Comparison of ENCODE assay signal across 11 cellular contexts in genomic region chr1:109926662-109927300, GRCh38. TPM values are rescaled to one million over a fixed set of nuclear protein-coding genes. Genes with fewer than 3 reads are reported as not detected.
A peak's percentile ranks its signal among the peaks of the same experiment; 100 is the strongest.
DNase-seq lines count a peak whose midpoint lies in the region; ATAC-seq and TF ChIP-seq lines count a peak whose summit lies in the region.
"Had no signal": no experiment of that assay in that cellular context is flagged by ENCODE, and none has a peak within 500 bp of the region (broad histone marks: within the 10 kb centered on the region; RNA-seq: fewer than 3 reads in every experiment).

No MANE protein-coding gene starts in this region.

- H2AFZ ChIP-seq in IMR-90 (replicated peaks; ENCODE audit: low read length, poor library complexity), result no peak overlapping the region

- H3K4me2 ChIP-seq in IMR-90 (ENCODE audit: low read depth, low read length), result no peak overlapping the region

- H3K36me3 ChIP-seq in IMR-90 (ENCODE audit: control insufficient read depth, insufficient read depth, low read length), result peaks cover 79% of the 10 kb centered on the region
- peaks cover 0 to 3% of the 10 kb centered on the region in 2 donors for H3K36me3 ChIP-seq in body of pancreas (replicated peaks in 1 of 2; ENCODE audit: insufficient read depth in 1 of 2, low read depth in 2 of 2)
- peaks cover 45% of the 10 kb centered on the region for H3K36me3 ChIP-seq in thoracic aorta

- H2BK5ac ChIP-seq in IMR-90 (ENCODE audit: low read depth, low read length, poor library complexity, severe bottlenecking), result no peak overlapping the region

- no peak overlapping the region for H3K56ac ChIP-seq in IMR-90 (ENCODE audit: extremely low read depth, insufficient read depth, low read length)

- dilution Hi-C loops in IMR-90 (cut with HindIII; ENCODE audit: low sequenced_read_pairs, unreplicated experiment), result no loop called here

- TF ChIP-seq CTCF in IMR-90 (conservative IDR thresholded peaks at IDR 0.05; ENCODE audit: low read depth, low read length) (no peak), body of pancreas (IDR thresholded peaks at IDR 0.05) (no peak), thoracic aorta (IDR thresholded peaks at IDR 0.05) (no peak), GM10248 (IDR thresholded peaks at IDR 0.05; ENCODE audit: control extremely low read depth, extremely low read depth, low read depth, missing control alignments) (no peak), endothelial cell (IDR thresholded peaks at IDR 0.05; ENCODE audit: unreplicated experiment) (no peak)

- H2AK9ac ChIP-seq in IMR-90 (replicated peaks; ENCODE audit: low read depth, low read length, poor library complexity), result no peak overlapping the region

- peaks cover 4 to 63% of the 10 kb centered on the region in 2 experiments; a peak in 3 of 4 replicates for H3K79me1 ChIP-seq in IMR-90 (ENCODE audit: low read depth in 1 of 2, low read length in 2 of 2)

- in situ Hi-C loops in IMR-90 (cut with MboI; ENCODE audit: low sequenced_read_pairs), result no loop called here

- no peak overlapping the region for H2BK20ac ChIP-seq in IMR-90 (ENCODE audit: low read depth, low read length)

- no peak overlapping the region for H3K4me3 Mint-ChIP-seq in endothelial cell (ENCODE audit: unreplicated experiment)
- H3K4me3 Mint-ChIP-seq: activated T-cell treated with anti-CD3 and anti-CD28 coated beads, Interleukin-2, amount 50 U/mL, for 24 hours had no signal

- peaks cover 13% of the 10 kb centered on the region for H3K27me3 Mint-ChIP-seq in endothelial cell (ENCODE audit: unreplicated experiment)
- H3K27me3 Mint-ChIP-seq: activated T-cell treated with anti-CD3 and anti-CD28 coated beads, Interleukin-2, amount 50 U/mL, for 24 hours had no signal

- no peak overlapping the region for H4K5ac ChIP-seq in IMR-90 (ENCODE audit: low read depth, low read length)

- peaks cover 4% of the 10 kb centered on the region for H3K9me3 Mint-ChIP-seq in endothelial cell (ENCODE audit: unreplicated experiment)
- H3K9me3 Mint-ChIP-seq: activated T-cell treated with anti-CD3 and anti-CD28 coated beads, Interleukin-2, amount 50 U/mL, for 24 hours had no signal

- H3K4me1 ChIP-seq in IMR-90 (ENCODE audit: control insufficient read depth, insufficient read depth, low read length), result peaks cover 16% of the 10 kb centered on the region
- peaks cover 46% of the 10 kb centered on the region for H3K4me1 ChIP-seq in body of pancreas
- peaks cover 28 to 53% of the 10 kb centered on the region in 2 donors for H3K4me1 ChIP-seq in thoracic aorta (ENCODE audit: control insufficient read depth in 1 of 2, low read depth in 2 of 2)

- no peak overlapping the region for H3K9ac ChIP-seq in IMR-90 (ENCODE audit: low read depth, low read length)

- CTCF ChIA-PET in IMR-90 (lab: Yijun Ruan, JAX), result no interaction called here
- CTCF ChIA-PET in GM10248 (lab: Yijun Ruan, JAX), result interaction anchor here (1.2 kb wide), 1 partner anchor 12 kb away, joined by 3 read pairs; no protein-coding TSS in a partner anchor

- no peak overlapping the region for H3K23ac ChIP-seq in IMR-90 (ENCODE audit: low read depth, low read length)

- H3K18ac ChIP-seq in IMR-90 (ENCODE audit: low read depth, low read length), result no peak overlapping the region

- no peak overlapping the region for H3K27ac Mint-ChIP-seq in endothelial cell (ENCODE audit: unreplicated experiment)
- H3K27ac Mint-ChIP-seq: activated T-cell treated with anti-CD3 and anti-CD28 coated beads, Interleukin-2, amount 50 U/mL, for 24 hours had no signal

- no peak overlapping the region for H2AK5ac ChIP-seq in IMR-90 (ENCODE audit: low read depth, low read length)

- H4K91ac ChIP-seq in IMR-90 (ENCODE audit: insufficient read depth, low read depth, low read length), result no peak overlapping the region

- H3K4me1 Mint-ChIP-seq in endothelial cell (ENCODE audit: unreplicated experiment), result peaks cover 37% of the 10 kb centered on the region

- TF ChIP-seq POLR2A in IMR-90 (IDR thresholded peaks at IDR 0.05; ENCODE audit: low read depth, low read length), result no peak
- no peak for TF ChIP-seq POLR2A in body of pancreas (IDR thresholded peaks at IDR 0.05)

- H3K4ac ChIP-seq in IMR-90 (ENCODE audit: low read depth, low read length), result no peak overlapping the region

- H3K9me3 ChIP-seq in IMR-90 (ENCODE audit: control insufficient read depth, insufficient read depth, low read length), result no peaks in the 10 kb centered on the region
- no peaks in the 10 kb centered on the region for H3K9me3 ChIP-seq in body of pancreas
- no peaks in the 10 kb centered on the region for H3K9me3 ChIP-seq in thoracic aorta

- 84% methylated on average over 2 of the region's 2 CpGs; no CpG with 5 or more reads in 1 of the 2 experiments for WGBS in IMR-90 (ENCODE audit: extremely low coverage in 2 of 2, insufficient read length in 1 of 2), 2 experiments
- WGBS in body of pancreas, 2 donors, result 92 to 100% methylated on average over 1 to 2 of the region's 2 CpGs

- ATAC-seq in IMR-90 (ENCODE audit: low read depth) (peak; percentile 18; the same call in 1 of the 2 replicates), body of pancreas (no peak), left lobe of liver (no peak), thoracic aorta (ENCODE audit: insufficient number of reproducible peaks, low FRiP score, low read depth) (no peak)

- H3K14ac ChIP-seq in IMR-90 (replicated peaks; ENCODE audit: low read depth, low read length), result no peak overlapping the region

- peak; percentile 91 for DNase-seq in IMR-90
- DNase-seq in body of pancreas, result no peak
- peak; percentile 39 for DNase-seq in left lobe of liver (ENCODE audit: low spot score)
- no peak for DNase-seq in thoracic aorta (ENCODE audit: low spot score)
- no peak for DNase-seq in T1000 (lab: John Stamatoyannopoulos, UW)
- DNase-seq in GM10248 (ENCODE audit: extremely low spot score), result no peak
- DNase-seq in endothelial cell (ENCODE audit: low spot score), result no peak
- DNase-seq: activated T-cell treated with anti-CD3 and anti-CD28 coated beads, Interleukin-2, amount 50 U/mL, for 24 hours; DMS79; NCI-H1417; retina had no signal

- peaks cover 10% of the 10 kb centered on the region for H4K20me1 ChIP-seq in IMR-90 (ENCODE audit: insufficient read depth, low read length)

- POLR2A ChIA-PET in IMR-90 (lab: Charles Lee; ENCODE audit: unreplicated experiment), result no interaction called here
- POLR2A ChIA-PET in GM10248 (lab: Yijun Ruan, JAX), result no interaction called here

- H2BK120ac ChIP-seq in IMR-90 (ENCODE audit: low read depth, low read length), result no peak overlapping the region

- H2BK15ac ChIP-seq in IMR-90 (ENCODE audit: low read depth, low read length), result no peak overlapping the region

- H3K9me1 ChIP-seq in IMR-90 (ENCODE audit: insufficient read depth, low read length), result peaks cover 9% of the 10 kb centered on the region

- H3K27ac ChIP-seq in IMR-90 (ENCODE audit: insufficient read depth, low read length) (no peak overlapping the region), body of pancreas (peak overlapping the region in 3 of 4 donors; percentile 49 to 73 (median 51)), thoracic aorta (peak overlapping the region; percentile 69 to 70)

- intact Hi-C loops in IMR-90 (cut with micrococcal nuclease) (no loop called here), body of pancreas (cut with DNase I) (loop anchor here (10.0 kb wide), 1 partner anchor 48 kb away; no protein-coding TSS in a partner anchor)

- peaks cover 16% of the 10 kb centered on the region for H3K36me3 Mint-ChIP-seq in endothelial cell (ENCODE audit: low read depth, unreplicated experiment)

- BruUV-seq in IMR-90 (replicated peaks; lab: Mats Ljungman, UMichigan), result no TSS peak

- H3K4me3 ChIP-seq in IMR-90 (ENCODE audit: insufficient read depth, low read depth, low read length) (no peak overlapping the region), body of pancreas (no peak overlapping the region), thoracic aorta (no peak overlapping the region)

- TF ChIP-seq RAD21 in IMR-90 (IDR thresholded peaks at IDR 0.05; ENCODE audit: low read length), result no peak

- H4K8ac ChIP-seq in IMR-90 (ENCODE audit: low read depth in 2 of 2, low read length in 2 of 2), result no peak overlapping the region; a peak in 1 of 4 replicates

- H3K27me3 ChIP-seq in IMR-90 (ENCODE audit: control insufficient read depth, insufficient read depth, low read length), result no peaks in the 10 kb centered on the region
- no peaks in the 10 kb centered on the region for H3K27me3 ChIP-seq in body of pancreas
- no peaks in the 10 kb centered on the region for H3K27me3 ChIP-seq in thoracic aorta (replicated peaks; ENCODE audit: insufficient read depth)

TF ChIP-seq in IMR-90, 13 proteins besides CTCF, POLR2A, EP300 and RAD21 (continues in another document):
- TF ChIP-seq CHD1 (IDR thresholded peaks at IDR 0.05; ENCODE audit: low read depth, low read length), result no peak
- no peak for TF ChIP-seq SMC3 (IDR thresholded peaks at IDR 0.05; ENCODE audit: low read depth, low read length)
- TF ChIP-seq RCOR1 (IDR thresholded peaks at IDR 0.05; ENCODE audit: insufficient replicate concordance, low read length), result peak; percentile 76
- TF ChIP-seq, protein P1, sequence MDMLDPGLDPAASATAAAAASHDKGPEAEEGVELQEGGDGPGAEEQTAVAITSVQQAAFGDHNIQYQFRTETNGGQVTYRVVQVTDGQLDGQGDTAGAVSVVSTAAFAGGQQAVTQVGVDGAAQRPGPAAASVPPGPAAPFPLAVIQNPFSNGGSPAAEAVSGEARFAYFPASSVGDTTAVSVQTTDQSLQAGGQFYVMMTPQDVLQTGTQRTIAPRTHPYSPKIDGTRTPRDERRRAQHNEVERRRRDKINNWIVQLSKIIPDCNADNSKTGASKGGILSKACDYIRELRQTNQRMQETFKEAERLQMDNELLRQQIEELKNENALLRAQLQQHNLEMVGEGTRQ (IDR thresholded peaks at IDR 0.05; ENCODE audit: low read depth, low read length), result no peak
- no peak for TF ChIP-seq NFE2L2 (IDR thresholded peaks at IDR 0.05; ENCODE audit: low read depth, low read length)
- TF ChIP-seq MAZ (IDR thresholded peaks at IDR 0.05; ENCODE audit: borderline replicate concordance, low read depth, low read length), result no peak

RNA-seq across cellular contexts. Expression of gene CSF1, which starts 16.1 kb away (rescaled TPM):
- total RNA-seq in IMR-90 (2012; rRNA removed), result 9.4 and 14.3 TPM in 2 replicates
- 22.0 and 25.6 TPM in 2 replicates for polyA plus RNA-seq in IMR-90 (2012; rRNA removed)
- polyA plus RNA-seq in IMR-90 (2012; cell fraction: cytosol; rRNA removed), result 19.2 and 30.9 TPM in 2 replicates
- 26.9 and 32.7 TPM in 2 replicates for polyA plus RNA-seq in IMR-90 (2012; cell fraction: nucleus; rRNA removed; ENCODE audit: low replicate concordance)
- total RNA-seq in body of pancreas, result 10 to 100 TPM; 26.7 to 60.7 TPM
- 12.5 TPM for total RNA-seq in left lobe of liver
- 100 to 1,000 TPM; 146 to 171 TPM for total RNA-seq in thoracic aorta
- total RNA-seq in endothelial cell (ENCODE audit: unreplicated experiment), result 2.1 TPM

RNA-seq across cellular contexts. Expression of gene AHCYL1, which starts 57.8 kb away (rescaled TPM):
- total RNA-seq in IMR-90 (2012; rRNA removed) (73.9 and 76.0 TPM in 2 replicates), body of pancreas (10 to 100 TPM; 38.4 to 61.6 TPM), left lobe of liver (59.9 TPM), thoracic aorta (10 to 100 TPM; 37.4 to 69.3 TPM), endothelial cell (ENCODE audit: unreplicated experiment) (63.7 TPM)
- 63.9 and 75.1 TPM in 2 replicates for polyA plus RNA-seq in IMR-90 (2012; rRNA removed)
- 25.3 and 33.6 TPM in 2 replicates for polyA plus RNA-seq in IMR-90 (2012; cell fraction: cytosol; rRNA removed)
- 45.6 and 132 TPM in 2 replicates for polyA plus RNA-seq in IMR-90 (2012; cell fraction: nucleus; rRNA removed; ENCODE audit: low replicate concordance)

Comparison
In these comparisons a context has a peak if more than half of its experiments do, and no peak if none do; other contexts are left out.
1. DNase-seq: peak in IMR-90 (single experiment) and left lobe of liver (single experiment); none in body of pancreas (0 of 4), thoracic aorta (single experiment), T1000 (single experiment), GM10248 (single experiment) and endothelial cell (single experiment).